Comparison of ENCODE assay signal across 26 cellular contexts in the genomic region with DNA sequence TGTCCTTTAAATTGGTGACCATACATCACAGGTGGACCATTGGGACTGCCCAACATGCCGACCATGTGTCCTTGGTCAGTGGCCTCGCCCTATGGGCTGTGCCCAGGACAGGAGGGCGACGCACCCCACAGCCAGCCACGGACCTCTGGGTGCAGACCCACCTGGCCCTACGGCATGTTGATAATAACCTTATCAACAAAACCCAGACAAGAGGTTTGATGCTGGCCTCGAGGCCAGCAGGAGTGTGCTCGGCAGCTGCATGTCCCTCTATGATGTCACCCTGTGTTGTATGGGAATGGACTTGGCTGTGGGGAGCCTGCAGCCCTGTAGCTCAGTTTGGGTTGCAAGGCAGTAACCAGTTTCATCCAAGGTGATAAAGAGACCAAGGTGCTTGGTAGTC. TPM values are rescaled to one million over a fixed set of nuclear protein-coding genes. Genes with fewer than 3 reads are reported as not detected.
DNase-seq lines count a peak whose midpoint lies in the region; ATAC-seq and TF ChIP-seq lines count a peak whose summit lies in the region.
"Had no signal": no experiment of that assay in that cellular context is flagged by ENCODE, and none has a peak within 500 bp of the region (broad histone marks: within the 10 kb centered on the region; RNA-seq: fewer than 3 reads in every experiment).

No MANE protein-coding gene starts in this region.

- no peak for ATAC-seq in lower lobe of right lung
- ATAC-seq in HG02938 (IDR thresholded peaks at IDR 0.05; ENCODE audit: unreplicated experiment) = no peak
- ATAC-seq in activated CD8-positive, alpha-beta memory T cell treated with anti-CD3 and anti-CD28 coated beads, Interleukin-2, amount 10 ng/mL, durations not matched to agents 7 days and 5 days = no peak
- ATAC-seq: HepG2, PC-3, Right ventricle myocardium inferior had no signal

- H3K27ac ChIP-seq in BLaER1 (no peak overlapping the region), VCaP (peak overlapping the region; percentile 83), lower lobe of right lung (no peak overlapping the region), sigmoid colon (no peak overlapping the region), SJCRH30 (no peak overlapping the region)
- H3K27ac ChIP-seq: 22Rv1, SJSA1 had no signal

- TF ChIP-seq POLR2A in sigmoid colon (IDR thresholded peaks at IDR 0.05) = no peak

- TF ChIP-seq CTCF in VCaP (conservative IDR thresholded peaks at IDR 0.05) = no peak
- no peak for TF ChIP-seq CTCF in lower lobe of right lung (IDR thresholded peaks at IDR 0.05)
- no peak for TF ChIP-seq CTCF in sigmoid colon (IDR thresholded peaks at IDR 0.05)

- peaks cover 77% of the 10 kb centered on the region for H3K36me3 ChIP-seq in BLaER1
- peaks cover 90% of the 10 kb centered on the region for H3K36me3 ChIP-seq in lower lobe of right lung
- peaks cover 0 to 62% (median 5%) of the 10 kb centered on the region in 4 donors for H3K36me3 ChIP-seq in sigmoid colon
- no peaks in the 10 kb centered on the region for H3K36me3 ChIP-seq in SJCRH30
- H3K36me3 ChIP-seq: BE2C, SJSA1 had no signal

- H3K9me3 ChIP-seq in BLaER1 (no peaks in the 10 kb centered on the region), lower lobe of right lung (no peaks in the 10 kb centered on the region), sigmoid colon (no peaks in the 10 kb centered on the region), SJCRH30 (replicated peaks) (no peaks in the 10 kb centered on the region)
- H3K9me3 ChIP-seq: BE2C, SJSA1 had no signal

- POLR2A ChIA-PET in activated CD4-positive, alpha-beta memory T cell treated with anti-CD3 and anti-CD28 coated beads, Interleukin-2, amount 10 ng/mL, durations not matched to agents 7 days and 5 days (lab: Charles Lee) = interaction anchor here (1.0 kb wide), 1 partner anchor 10 kb away, joined by 4 read pairs; no protein-coding TSS in a partner anchor

- H3K27me3 ChIP-seq in BLaER1 (no peaks in the 10 kb centered on the region), lower lobe of right lung (ENCODE audit: low read depth) (no peaks in the 10 kb centered on the region), sigmoid colon (no peaks in the 10 kb centered on the region), SJCRH30 (no peaks in the 10 kb centered on the region)
- H3K27me3 ChIP-seq: BE2C, SJSA1 had no signal

- H3K9ac ChIP-seq in BLaER1 = no peak overlapping the region

- H3K4me3 ChIP-seq in BLaER1 = no peak overlapping the region
- no peak overlapping the region for H3K4me3 ChIP-seq in lower lobe of right lung
- no peak overlapping the region for H3K4me3 ChIP-seq in sigmoid colon
- no peak overlapping the region for H3K4me3 ChIP-seq in SJCRH30
- H3K4me3 ChIP-seq: SJSA1 had no signal

- peak overlapping the region; percentile 73; the same call in 1 of the 2 replicates for H3K4me2 ChIP-seq in BLaER1

- peaks cover 44% of the 10 kb centered on the region for H3K4me1 ChIP-seq in BLaER1
- H3K4me1 ChIP-seq in lower lobe of right lung = no peaks in the 10 kb centered on the region
- H3K4me1 ChIP-seq in sigmoid colon = no peaks in the 10 kb centered on the region
- no peaks in the 10 kb centered on the region for H3K4me1 ChIP-seq in SJCRH30
- H3K4me1 ChIP-seq: SJSA1 had no signal

- peaks cover 13% of the 10 kb centered on the region for H3K4me1 Mint-ChIP-seq in activated CD8-positive, alpha-beta memory T cell treated with anti-CD3 and anti-CD28 coated beads, Interleukin-2, amount 10 ng/mL, durations not matched to agents 7 days and 5 days
- peaks cover 10% of the 10 kb centered on the region for H3K4me1 Mint-ChIP-seq in activated CD4-positive, alpha-beta memory T cell treated with anti-CD3 and anti-CD28 coated beads, Interleukin-2, amount 10 ng/mL, durations not matched to agents 7 days and 5 days

- H3K27me3 Mint-ChIP-seq in activated CD8-positive, alpha-beta memory T cell treated with anti-CD3 and anti-CD28 coated beads, Interleukin-2, amount 10 ng/mL, durations not matched to agents 7 days and 5 days = no peaks in the 10 kb centered on the region
- no peaks in the 10 kb centered on the region for H3K27me3 Mint-ChIP-seq in activated CD4-positive, alpha-beta memory T cell treated with anti-CD3 and anti-CD28 coated beads, Interleukin-2, amount 10 ng/mL, durations not matched to agents 7 days and 5 days
- H3K27me3 Mint-ChIP-seq: CD4-positive, CD25-positive, alpha-beta regulatory T cell had no signal

- 88 to 94% methylated on average over 8 of the region's 8 CpGs for WGBS in sigmoid colon, 2 donors

- peaks cover 41% of the 10 kb centered on the region for H4K20me1 ChIP-seq in BLaER1

- H3K27ac Mint-ChIP-seq in activated CD8-positive, alpha-beta memory T cell treated with anti-CD3 and anti-CD28 coated beads, Interleukin-2, amount 10 ng/mL, durations not matched to agents 7 days and 5 days = no peak overlapping the region
- H3K27ac Mint-ChIP-seq in activated CD4-positive, alpha-beta memory T cell treated with anti-CD3 and anti-CD28 coated beads, Interleukin-2, amount 10 ng/mL, durations not matched to agents 7 days and 5 days = no peak overlapping the region
- H3K27ac Mint-ChIP-seq: CD4-positive, CD25-positive, alpha-beta regulatory T cell had no signal

- no peaks in the 10 kb centered on the region for H3K9me3 Mint-ChIP-seq in activated CD8-positive, alpha-beta memory T cell treated with anti-CD3 and anti-CD28 coated beads, Interleukin-2, amount 10 ng/mL, durations not matched to agents 7 days and 5 days (ENCODE audit: low read depth)
- H3K9me3 Mint-ChIP-seq in activated CD4-positive, alpha-beta memory T cell treated with anti-CD3 and anti-CD28 coated beads, Interleukin-2, amount 10 ng/mL, durations not matched to agents 7 days and 5 days = no peaks in the 10 kb centered on the region
- H3K9me3 Mint-ChIP-seq: CD4-positive, CD25-positive, alpha-beta regulatory T cell had no signal

- peaks cover 2% of the 10 kb centered on the region for H3K36me3 Mint-ChIP-seq in activated CD8-positive, alpha-beta memory T cell treated with anti-CD3 and anti-CD28 coated beads, Interleukin-2, amount 10 ng/mL, durations not matched to agents 7 days and 5 days
- peaks cover 13% of the 10 kb centered on the region for H3K36me3 Mint-ChIP-seq in activated CD4-positive, alpha-beta memory T cell treated with anti-CD3 and anti-CD28 coated beads, Interleukin-2, amount 10 ng/mL, durations not matched to agents 7 days and 5 days (ENCODE audit: low read depth)

- TF ChIP-seq EP300 in sigmoid colon (IDR thresholded peaks at IDR 0.05) = no peak

- peak; percentile 28 for DNase-seq in lower lobe of right lung
- peak; percentile 27 for DNase-seq in sigmoid colon
- DNase-seq in activated CD8-positive, alpha-beta memory T cell treated with anti-CD3 and anti-CD28 coated beads, Interleukin-2, amount 10 ng/mL, durations not matched to agents 7 days and 5 days = no peak
- no peak for DNase-seq in SJCRH30
- DNase-seq in activated CD4-positive, alpha-beta memory T cell treated with anti-CD3 and anti-CD28 coated beads, Interleukin-2, amount 10 ng/mL, durations not matched to agents 7 days and 5 days = no peak
- DNase-seq: ACHN; BE2C; CD4-positive, CD25-positive, alpha-beta regulatory T cell; Kasumi-1; NCI-H1092 treated with DMSO at 0.1 percent for 48 hours; NCI-H1436; NCI-H187; NCI-H2081 treated with DMSO at 0.1 percent for 48 hours; NCI-H2171 treated with DMSO at 0.1 percent for 48 hours; NCI-H345; NCI-H524; NCI-H774; PC-3 had no signal

- no peak overlapping the region for H3K4me3 Mint-ChIP-seq in activated CD8-positive, alpha-beta memory T cell treated with anti-CD3 and anti-CD28 coated beads, Interleukin-2, amount 10 ng/mL, durations not matched to agents 7 days and 5 days
- no peak overlapping the region for H3K4me3 Mint-ChIP-seq in activated CD4-positive, alpha-beta memory T cell treated with anti-CD3 and anti-CD28 coated beads, Interleukin-2, amount 10 ng/mL, durations not matched to agents 7 days and 5 days
- H3K4me3 Mint-ChIP-seq: CD4-positive, CD25-positive, alpha-beta regulatory T cell had no signal

- intact Hi-C loops in lower lobe of right lung (cut with DNase I) = no loop called here
- intact Hi-C loops in sigmoid colon (cut with DNase I) = no loop called here

- CTCF ChIA-PET in activated CD8-positive, alpha-beta memory T cell treated with anti-CD3 and anti-CD28 coated beads, Interleukin-2, amount 10 ng/mL, durations not matched to agents 7 days and 5 days (lab: Charles Lee) = no interaction called here
- CTCF ChIA-PET in activated CD4-positive, alpha-beta memory T cell treated with anti-CD3 and anti-CD28 coated beads, Interleukin-2, amount 10 ng/mL, durations not matched to agents 7 days and 5 days (lab: Charles Lee) = no interaction called here

RNA-seq across cellular contexts. Expression of a gene that starts 32.1 kb away (rescaled TPM):
- total RNA-seq in lower lobe of right lung (28.9 TPM), sigmoid colon (1 to 10 TPM; 2.3 to 7.8 (median 5.0) TPM)
- polyA plus RNA-seq in sigmoid colon = 10 to 100 TPM; 21.0 to 98.5 (median 31.2) TPM
- total RNA-seq in activated CD8-positive, alpha-beta memory T cell treated with anti-CD3 and anti-CD28 coated beads, Interleukin-2, amount 10 ng/mL, durations not matched to agents 7 days and 5 days = 10 to 100 TPM; 14.0 to 14.8 TPM
- not detected in 2 replicates for total RNA-seq in SJCRH30 (2014; rRNA removed; shearing (Covaris generic))
- 10 to 100 TPM; 12.7 to 13.3 TPM for total RNA-seq in activated CD4-positive, alpha-beta memory T cell treated with anti-CD3 and anti-CD28 coated beads, Interleukin-2, amount 10 ng/mL, durations not matched to agents 7 days and 5 days

RNA-seq across cellular contexts. Expression of a gene that starts 49.7 kb away (rescaled TPM):
- total RNA-seq in lower lobe of right lung = 18.1 TPM
- total RNA-seq in sigmoid colon = 1 to 10 TPM in 2 of 4 donors, not detected in 2; 1.2 TPM
- polyA plus RNA-seq in sigmoid colon = 10 to 100 TPM in 1 of 3 donors, 1 to 10 TPM in 2; 3.0 to 13.4 (median 8.8) TPM
- not detected for total RNA-seq in activated CD8-positive, alpha-beta memory T cell treated with anti-CD3 and anti-CD28 coated beads, Interleukin-2, amount 10 ng/mL, durations not matched to agents 7 days and 5 days
- total RNA-seq in SJCRH30 (2014; rRNA removed; shearing (Covaris generic)) = not detected in 2 replicates
- total RNA-seq in activated CD4-positive, alpha-beta memory T cell treated with anti-CD3 and anti-CD28 coated beads, Interleukin-2, amount 10 ng/mL, durations not matched to agents 7 days and 5 days = not detected
- total RNA-seq: HepG2, M059J, Right ventricle myocardium inferior, SJSA1 had no signal
- polyA plus RNA-seq: CD4-positive, CD25-positive, alpha-beta regulatory T cell; HepG2 had no signal

Comparison
In these comparisons a context has a peak if more than half of its experiments do, and no peak if none do; other contexts are left out.
1. DNase-seq: peak in lower lobe of right lung (single experiment) and sigmoid colon (single experiment); none in activated CD8-positive, alpha-beta memory T cell treated with anti-CD3 and anti-CD28 coated beads, Interleukin-2, amount 10 ng/mL, durations not matched to agents 7 days and 5 days (single experiment), SJCRH30 (0 of 2) and activated CD4-positive, alpha-beta memory T cell treated with anti-CD3 and anti-CD28 coated beads, Interleukin-2, amount 10 ng/mL, durations not matched to agents 7 days and 5 days (single experiment).